22 cellular contexts compared by ENCODE assay signal in genomic region chr5:42321800-42322199, GRCh38.
"Had no signal": no experiment of that assay in that cellular context is flagged by ENCODE, and none has a peak within 500 bp of the region (broad histone marks: within the 10 kb centered on the region; RNA-seq: fewer than 3 reads in every experiment).

No MANE protein-coding gene starts in this region.

- H3K27ac Mint-ChIP-seq: effector memory CD8-positive, alpha-beta T cell; immature natural killer cell; naive thymus-derived CD8-positive, alpha-beta T cell; stimulated activated effector memory CD8-positive, alpha-beta T cell treated with anti-CD3 and anti-CD28 coated beads, Interleukin-12 subunit alpha, Interleukin-12 subunit beta, amount 100 ng/mL, for 72 hours; type B pancreatic cell had no signal

- H3K4me1 Mint-ChIP-seq: immature natural killer cell; naive thymus-derived CD8-positive, alpha-beta T cell; neural crest cell; stimulated activated effector memory CD8-positive, alpha-beta T cell treated with anti-CD3 and anti-CD28 coated beads, Interleukin-12 subunit alpha, Interleukin-12 subunit beta, amount 100 ng/mL, for 72 hours had no signal

- H3K4me2 ChIP-seq: smooth muscle cell had no signal

- H3K27me3 Mint-ChIP-seq: progenitor cell of endocrine pancreas, type B pancreatic cell had no signal

- H3K27ac ChIP-seq: esophagus squamous epithelium, gastroesophageal sphincter, pancreas, suprapubic skin, thyroid gland had no signal

- H3K4me3 Mint-ChIP-seq: effector memory CD8-positive, alpha-beta T cell; immature natural killer cell; naive thymus-derived CD8-positive, alpha-beta T cell; neural crest cell; stimulated activated effector memory CD8-positive, alpha-beta T cell treated with anti-CD3 and anti-CD28 coated beads, Interleukin-12 subunit alpha, Interleukin-12 subunit beta, amount 100 ng/mL, for 72 hours; type B pancreatic cell had no signal

- H3K9me3 ChIP-seq: pancreas, thyroid gland had no signal

- H3K36me3 Mint-ChIP-seq: stimulated activated effector memory CD8-positive, alpha-beta T cell treated with anti-CD3 and anti-CD28 coated beads, Interleukin-12 subunit alpha, Interleukin-12 subunit beta, amount 100 ng/mL, for 72 hours; type B pancreatic cell had no signal

- DNase-seq: effector memory CD8-positive, alpha-beta T cell; esophagus squamous epithelium; glutamatergic neuron; immature natural killer cell; kidney; left cardiac atrium; mucosa of descending colon; naive thymus-derived CD8-positive, alpha-beta T cell; nucleus accumbens; pancreas; right cardiac atrium; stimulated activated CD4-positive, alpha-beta T cell treated with anti-CD3 and anti-CD28 coated beads, Interleukin-4, amount 100 ng/mL, for 1 hour; stimulated activated CD8-positive, alpha-beta memory T cell treated with anti-CD3 and anti-CD28 coated beads, Interleukin-4, amount 100 ng/mL, for 48 hours; stimulated activated naive CD8-positive, alpha-beta T cell treated with anti-CD3 and anti-CD28 coated beads, Interleukin-15, Interleukin-2, amounts not matched to agents 100 U/mL and 50 U/mL, for 24 hours; thyroid gland had no signal

- H3K4me1 ChIP-seq: esophagus squamous epithelium, gastroesophageal sphincter, pancreas, suprapubic skin, thyroid gland had no signal

- H3K27me3 ChIP-seq: esophagus squamous epithelium, gastroesophageal sphincter, pancreas, suprapubic skin, thyroid gland had no signal

- H3K9me3 Mint-ChIP-seq: type B pancreatic cell had no signal

- H3K4me3 ChIP-seq: esophagus squamous epithelium, gastroesophageal sphincter, mucosa of descending colon, pancreas, smooth muscle cell, suprapubic skin, thyroid gland had no signal

- ATAC-seq: effector memory CD8-positive, alpha-beta T cell; gastroesophageal sphincter; left cardiac atrium; mucosa of descending colon; naive thymus-derived CD8-positive, alpha-beta T cell; pancreas; right cardiac atrium; stimulated activated effector memory CD8-positive, alpha-beta T cell treated with anti-CD3 and anti-CD28 coated beads, Interleukin-12 subunit alpha, Interleukin-12 subunit beta, amount 100 ng/mL, for 72 hours; stimulated activated naive CD8-positive, alpha-beta T cell treated with anti-CD3 and anti-CD28 coated beads, Interleukin-15, Interleukin-2, amounts not matched to agents 100 U/mL and 50 U/mL, for 24 hours had no signal

- H3K36me3 ChIP-seq: esophagus squamous epithelium, gastroesophageal sphincter, pancreas, suprapubic skin, thyroid gland had no signal
